ENCODE assay signal across 8 cellular contexts in genomic region chr10:101060951-101061813, GRCh38. TPM values are rescaled to one million over a fixed set of nuclear protein-coding genes. Genes with fewer than 3 reads are reported as not detected.
DNase-seq lines count a peak whose midpoint lies in the region; ATAC-seq and TF ChIP-seq lines count a peak whose summit lies in the region.

No MANE protein-coding gene starts in this region.

- TF ChIP-seq CTCF in 22Rv1 (IDR thresholded peaks at IDR 0.05) (no peak), breast epithelium (IDR thresholded peaks at IDR 0.05) (no peak)

- peak overlapping the region; percentile 91 to 98 (median 94) for H3K27ac Mint-ChIP-seq in immature natural killer cell

- peaks cover 32 to 37% of the 10 kb centered on the region in 2 donors for H3K4me1 Mint-ChIP-seq in immature natural killer cell

- H3K4me3 ChIP-seq in breast epithelium: peak overlapping the region; percentile 85 to 93 (median 91)

- H3K4me3 Mint-ChIP-seq in immature natural killer cell: peak overlapping the region; percentile 93 to 97 (median 95)

- ATAC-seq in HG02852 (IDR thresholded peaks at IDR 0.05; ENCODE audit: unreplicated experiment): peak; percentile 50

- peak; percentile 94 for DNase-seq in NCI-H146 (lab: John Stamatoyannopoulos, UW)
- peak; percentile 77 for DNase-seq in T-helper 22 cell (ENCODE audit: low read depth)
- peak; percentile 82 to 88 for DNase-seq in breast epithelium (ENCODE audit: low spot score in 2 of 2)
- DNase-seq in immature natural killer cell: peak; percentile 74 to 94 (median 75)
- DNase-seq in smooth muscle cell of the brain vasculature (ENCODE audit: low read depth, low spot score): peak; percentile 67

- H3K27me3 ChIP-seq in breast epithelium: no peaks in the 10 kb centered on the region

- H3K36me3 ChIP-seq in breast epithelium: no peaks in the 10 kb centered on the region

- no peaks in the 10 kb centered on the region for H3K9me3 Mint-ChIP-seq in immature natural killer cell

- no peaks in the 10 kb centered on the region for H3K36me3 Mint-ChIP-seq in immature natural killer cell

- peaks cover 20 to 23% (median 20%) of the 10 kb centered on the region in 3 donors for H3K27me3 Mint-ChIP-seq in immature natural killer cell (ENCODE audit: low read depth in 3 of 3)

- TF ChIP-seq POLR2A in GM15510 (IDR thresholded peaks at IDR 0.05; ENCODE audit: borderline replicate concordance, extremely low read depth, insufficient read length): peak; percentile 56
- no peak for TF ChIP-seq POLR2A in breast epithelium (IDR thresholded peaks at IDR 0.05)

- no peaks in the 10 kb centered on the region for H3K9me3 ChIP-seq in breast epithelium

- peaks cover 7 to 11% of the 10 kb centered on the region in 2 donors for H3K4me1 ChIP-seq in breast epithelium

- H3K27ac ChIP-seq in 22Rv1: peak overlapping the region; percentile 100
- peak overlapping the region; percentile 98 to 99 for H3K27ac ChIP-seq in breast epithelium

- intact Hi-C loops in breast epithelium (cut with DNase I; ENCODE audit: low total_unique reads): no loop called here

RNA-seq across cellular contexts. Expression of gene KAZALD1, which starts 0.6 kb away (rescaled TPM):
- 1 to 10 TPM; 2.8 to 4.9 (median 4.5) TPM for total RNA-seq in breast epithelium
- polyA plus RNA-seq in immature natural killer cell: not detected

RNA-seq across cellular contexts. Expression of gene SFXN3, which starts 30.1 kb away (rescaled TPM):
- total RNA-seq in breast epithelium: 10 to 100 TPM; 63.7 to 90.4 (median 75.7) TPM
- polyA plus RNA-seq in immature natural killer cell: 10 to 100 TPM; 18.2 to 23.0 (median 22.0) TPM

RNA-seq across cellular contexts. Expression of gene PDZD7, which starts 30.3 kb away (rescaled TPM):
- total RNA-seq in breast epithelium: 1 to 10 TPM in 1 of 3 donors, under 1 TPM in 2; 0.48 to 2.3 (median 0.66) TPM
- polyA plus RNA-seq in immature natural killer cell: 1 to 10 TPM in 1 of 3 donors, under 1 TPM in 1, not detected in 1; 0.28 to 1.1 TPM

Comparison
In these comparisons a context has a peak if more than half of its experiments do, and no peak if none do; other contexts are left out.
1. Peak in every context shown above with its lines: DNase-seq, ATAC-seq, H3K4me3 ChIP-seq and H3K27ac ChIP-seq.